ENCODE assay signal across 1 cellular context in the genomic region with DNA sequence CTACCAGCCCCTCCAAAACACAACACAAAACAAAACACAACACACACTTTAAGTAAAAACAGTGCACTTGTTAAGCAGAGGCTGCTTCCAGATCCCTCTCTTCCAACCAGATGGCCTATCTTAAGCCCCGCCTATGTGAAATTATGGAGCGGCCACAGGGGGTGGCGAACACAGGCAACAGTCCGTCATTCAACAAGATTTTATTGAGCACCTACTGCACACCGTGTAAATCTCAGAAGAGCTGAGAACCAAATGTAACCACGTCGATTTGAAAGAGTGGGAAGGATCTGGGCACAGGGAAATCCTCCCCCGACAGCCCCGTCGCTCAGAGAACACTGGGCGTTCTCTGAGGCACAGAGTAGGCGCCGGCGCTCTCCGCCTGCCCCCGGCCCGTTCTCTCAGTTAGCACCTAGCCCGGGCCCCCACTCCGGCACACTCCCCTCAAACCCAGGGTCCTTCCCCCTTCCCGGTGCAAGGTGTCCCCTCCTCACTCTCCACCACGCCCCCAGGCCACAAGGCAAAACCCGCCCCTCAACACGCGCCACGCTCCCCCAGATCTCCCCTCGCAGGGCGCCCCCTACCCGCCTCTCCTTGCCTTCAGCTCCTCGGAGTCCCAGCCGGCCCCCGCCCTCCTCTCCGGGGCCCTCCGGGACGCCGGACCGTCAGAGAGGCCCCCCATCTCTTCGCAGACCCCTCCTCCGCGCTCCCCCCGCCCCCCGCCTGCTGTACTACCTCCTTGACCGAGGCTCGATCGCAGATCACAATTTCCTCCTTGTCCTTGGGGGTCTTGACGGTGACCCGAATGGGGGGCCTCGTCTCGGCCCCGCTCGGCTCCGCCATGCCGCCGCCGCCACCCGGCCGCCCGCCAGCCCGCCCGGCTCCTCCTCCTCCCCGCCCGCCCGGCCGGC.
TF ChIP-seq lines count a peak whose summit lies in the region.

No MANE protein-coding gene starts in this region.

TF ChIP-seq in HEK293, 187 proteins besides CTCF, POLR2A, EP300 and RAD21 (continued from another document and continues in another):
- TF ChIP-seq INSM2 (tag by site-specific recombination; IDR thresholded peaks at IDR 0.05): peak; percentile 54; the same call in 1 of the 2 replicates
- TF ChIP-seq, protein P1, sequence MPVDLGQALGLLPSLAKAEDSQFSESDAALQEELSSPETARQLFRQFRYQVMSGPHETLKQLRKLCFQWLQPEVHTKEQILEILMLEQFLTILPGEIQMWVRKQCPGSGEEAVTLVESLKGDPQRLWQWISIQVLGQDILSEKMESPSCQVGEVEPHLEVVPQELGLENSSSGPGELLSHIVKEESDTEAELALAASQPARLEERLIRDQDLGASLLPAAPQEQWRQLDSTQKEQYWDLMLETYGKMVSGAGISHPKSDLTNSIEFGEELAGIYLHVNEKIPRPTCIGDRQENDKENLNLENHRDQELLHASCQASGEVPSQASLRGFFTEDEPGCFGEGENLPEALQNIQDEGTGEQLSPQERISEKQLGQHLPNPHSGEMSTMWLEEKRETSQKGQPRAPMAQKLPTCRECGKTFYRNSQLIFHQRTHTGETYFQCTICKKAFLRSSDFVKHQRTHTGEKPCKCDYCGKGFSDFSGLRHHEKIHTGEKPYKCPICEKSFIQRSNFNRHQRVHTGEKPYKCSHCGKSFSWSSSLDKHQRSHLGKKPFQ (tag by site-specific recombination; IDR thresholded peaks at IDR 0.05): no peak
- TF ChIP-seq, protein P2, sequence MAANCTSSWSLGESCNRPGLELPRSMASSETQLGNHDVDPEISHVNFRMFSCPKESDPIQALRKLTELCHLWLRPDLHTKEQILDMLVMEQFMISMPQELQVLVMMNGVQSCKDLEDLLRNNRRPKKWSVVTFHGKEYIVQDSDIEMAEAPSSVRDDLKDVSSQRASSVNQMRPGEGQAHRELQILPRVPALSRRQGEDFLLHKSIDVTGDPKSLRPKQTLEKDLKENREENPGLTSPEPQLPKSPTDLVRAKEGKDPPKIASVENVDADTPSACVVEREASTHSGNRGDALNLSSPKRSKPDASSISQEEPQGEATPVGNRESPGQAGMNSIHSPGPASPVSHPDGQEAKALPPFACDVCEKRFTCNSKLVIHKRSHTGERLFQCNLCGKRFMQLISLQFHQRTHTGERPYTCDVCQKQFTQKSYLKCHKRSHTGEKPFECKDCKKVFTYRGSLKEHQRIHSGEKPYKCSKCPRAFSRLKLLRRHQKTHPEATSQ (tag by site-specific recombination; IDR thresholded peaks at IDR 0.05): peak; percentile 38; the same call in 1 of the 2 replicates
- TF ChIP-seq ZNF747 (tag by site-specific recombination; IDR thresholded peaks at IDR 0.05): no peak
- TF ChIP-seq ZNF391 (tag by site-specific recombination; IDR thresholded peaks at IDR 0.05; ENCODE audit: borderline replicate concordance, low read depth): peak; percentile 86; the same call in 1 of the 2 replicates
- TF ChIP-seq, protein P3, sequence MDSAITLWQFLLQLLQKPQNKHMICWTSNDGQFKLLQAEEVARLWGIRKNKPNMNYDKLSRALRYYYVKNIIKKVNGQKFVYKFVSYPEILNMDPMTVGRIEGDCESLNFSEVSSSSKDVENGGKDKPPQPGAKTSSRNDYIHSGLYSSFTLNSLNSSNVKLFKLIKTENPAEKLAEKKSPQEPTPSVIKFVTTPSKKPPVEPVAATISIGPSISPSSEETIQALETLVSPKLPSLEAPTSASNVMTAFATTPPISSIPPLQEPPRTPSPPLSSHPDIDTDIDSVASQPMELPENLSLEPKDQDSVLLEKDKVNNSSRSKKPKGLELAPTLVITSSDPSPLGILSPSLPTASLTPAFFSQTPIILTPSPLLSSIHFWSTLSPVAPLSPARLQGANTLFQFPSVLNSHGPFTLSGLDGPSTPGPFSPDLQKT (IDR thresholded peaks at IDR 0.05; ENCODE audit: borderline replicate concordance, low read depth, low read length): no peak
- peak; percentile 100 for TF ChIP-seq ZNF664 (tag by site-specific recombination; IDR thresholded peaks at IDR 0.05)
- no peak; the same call in 1 of the 2 replicates for TF ChIP-seq ZNF324 (tag by site-specific recombination; IDR thresholded peaks at IDR 0.05)
- TF ChIP-seq SCRT2 (tag by site-specific recombination; IDR thresholded peaks at IDR 0.05): peak; percentile 82
- peak; percentile 78 for TF ChIP-seq ZBTB10 (tag by site-specific recombination; IDR thresholded peaks at IDR 0.05)
- TF ChIP-seq PRDM2 (tag by site-specific recombination; IDR thresholded peaks at IDR 0.05; ENCODE audit: borderline replicate concordance): no peak
- no peak for TF ChIP-seq MYNN (tag by site-specific recombination; IDR thresholded peaks at IDR 0.05; ENCODE audit: borderline replicate concordance)
- TF ChIP-seq ZNF548 (tag by site-specific recombination; IDR thresholded peaks at IDR 0.05): no peak
- TF ChIP-seq, protein P4, sequence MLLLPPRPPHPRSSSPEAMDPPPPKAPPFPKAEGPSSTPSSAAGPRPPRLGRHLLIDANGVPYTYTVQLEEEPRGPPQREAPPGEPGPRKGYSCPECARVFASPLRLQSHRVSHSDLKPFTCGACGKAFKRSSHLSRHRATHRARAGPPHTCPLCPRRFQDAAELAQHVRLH (tag by site-specific recombination; IDR thresholded peaks at IDR 0.05): 0 out of 2 replicates have a peak, but pooled peaks have one; percentile 59
- TF ChIP-seq ZNF768 (tag by site-specific recombination; IDR thresholded peaks at IDR 0.05): peak; percentile 30; the same call in 1 of the 2 replicates
- TF ChIP-seq YY1 (tag by site-specific recombination; IDR thresholded peaks at IDR 0.05): peak; percentile 51
- peak; percentile 60 for TF ChIP-seq ZNF623 (tag by site-specific recombination; IDR thresholded peaks at IDR 0.05)
- no peak for TF ChIP-seq ZNF426 (tag by site-specific recombination; IDR thresholded peaks at IDR 0.05)
- TF ChIP-seq ZNF175 (tag by site-specific recombination; IDR thresholded peaks at IDR 0.05): no peak
- TF ChIP-seq ZNF362 (tag by site-specific recombination; IDR thresholded peaks at IDR 0.05): no peak
- no peak for TF ChIP-seq ZNF658 (tag by site-specific recombination; IDR thresholded peaks at IDR 0.05)
- TF ChIP-seq, protein P5, sequence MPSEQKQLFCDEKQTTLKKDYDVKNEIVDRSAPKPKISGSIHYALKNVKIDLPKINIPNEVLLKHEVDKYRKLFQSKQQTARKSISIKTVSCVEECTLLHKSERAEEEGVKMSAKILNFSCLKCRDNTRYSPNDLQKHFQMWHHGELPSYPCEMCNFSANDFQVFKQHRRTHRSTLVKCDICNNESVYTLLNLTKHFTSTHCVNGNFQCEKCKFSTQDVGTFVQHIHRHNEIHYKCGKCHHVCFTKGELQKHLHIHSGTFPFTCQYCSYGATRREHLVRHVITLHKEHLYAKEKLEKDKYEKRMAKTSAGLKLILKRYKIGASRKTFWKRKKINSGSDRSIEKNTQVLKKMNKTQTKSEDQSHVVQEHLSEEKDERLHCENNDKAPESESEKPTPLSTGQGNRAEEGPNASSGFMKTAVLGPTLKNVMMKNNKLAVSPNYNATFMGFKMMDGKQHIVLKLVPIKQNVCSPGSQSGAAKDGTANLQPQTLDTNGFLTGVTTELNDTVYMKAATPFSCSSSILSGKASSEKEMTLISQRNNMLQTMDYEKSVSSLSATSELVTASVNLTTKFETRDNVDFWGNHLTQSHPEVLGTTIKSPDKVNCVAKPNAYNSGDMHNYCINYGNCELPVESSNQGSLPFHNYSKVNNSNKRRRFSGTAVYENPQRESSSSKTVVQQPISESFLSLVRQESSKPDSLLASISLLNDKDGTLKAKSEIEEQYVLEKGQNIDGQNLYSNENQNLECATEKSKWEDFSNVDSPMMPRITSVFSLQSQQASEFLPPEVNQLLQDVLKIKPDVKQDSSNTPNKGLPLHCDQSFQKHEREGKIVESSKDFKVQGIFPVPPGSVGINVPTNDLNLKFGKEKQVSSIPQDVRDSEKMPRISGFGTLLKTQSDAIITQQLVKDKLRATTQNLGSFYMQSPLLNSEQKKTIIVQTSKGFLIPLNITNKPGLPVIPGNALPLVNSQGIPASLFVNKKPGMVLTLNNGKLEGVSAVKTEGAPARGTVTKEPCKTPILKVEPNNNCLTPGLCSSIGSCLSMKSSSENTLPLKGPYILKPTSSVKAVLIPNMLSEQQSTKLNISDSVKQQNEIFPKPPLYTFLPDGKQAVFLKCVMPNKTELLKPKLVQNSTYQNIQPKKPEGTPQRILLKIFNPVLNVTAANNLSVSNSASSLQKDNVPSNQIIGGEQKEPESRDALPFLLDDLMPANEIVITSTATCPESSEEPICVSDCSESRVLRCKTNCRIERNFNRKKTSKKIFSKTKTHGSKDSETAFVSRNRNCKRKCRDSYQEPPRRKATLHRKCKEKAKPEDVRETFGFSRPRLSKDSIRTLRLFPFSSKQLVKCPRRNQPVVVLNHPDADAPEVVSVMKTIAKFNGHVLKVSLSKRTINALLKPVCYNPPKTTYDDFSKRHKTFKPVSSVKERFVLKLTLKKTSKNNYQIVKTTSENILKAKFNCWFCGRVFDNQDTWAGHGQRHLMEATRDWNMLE (tag by site-specific recombination; conservative IDR thresholded peaks at IDR 0.05; ENCODE audit: low read depth): no peak
- TF ChIP-seq YY2 (tag by site-specific recombination; IDR thresholded peaks at IDR 0.05): no peak
- TF ChIP-seq KLF8 (tag by site-specific recombination; IDR thresholded peaks at IDR 0.05): 0 out of 2 replicates have a peak, but pooled peaks have one; percentile 21
- TF ChIP-seq ZNF785 (tag by site-specific recombination; IDR thresholded peaks at IDR 0.05): no peak
- no peak for TF ChIP-seq ZNF133 (tag by site-specific recombination; IDR thresholded peaks at IDR 0.05)
- no peak for TF ChIP-seq ZNF596 (tag by site-specific recombination; IDR thresholded peaks at IDR 0.05)
- no peak for TF ChIP-seq FEZF1 (tag by site-specific recombination; IDR thresholded peaks at IDR 0.05)
- TF ChIP-seq OSR2 (tag by site-specific recombination; IDR thresholded peaks at IDR 0.05): no peak
